In genomic region chr1:9589144-9589718, GRCh38 we compare ENCODE assay signal across 2 cellular contexts.
TF ChIP-seq lines count a peak whose summit lies in the region.

No MANE protein-coding gene starts in this region.

TF ChIP-seq in SK-N-SH treated with all-trans-retinoic acid at 6 μM for 48 hours, 23 proteins besides CTCF, POLR2A, EP300 and RAD21 (continued from another document):
- TF ChIP-seq PATZ1 (CRISPR knock-in tag; IDR thresholded peaks at IDR 0.05; ENCODE audit: borderline replicate concordance) (no peak), ZC3H10 (CRISPR knock-in tag; IDR thresholded peaks at IDR 0.05) (no peak), POU6F1 (CRISPR knock-in tag; IDR thresholded peaks at IDR 0.05; ENCODE audit: borderline replicate concordance, low read depth) (no peak), ISL1 (CRISPR knock-in tag; IDR thresholded peaks at IDR 0.05) (no peak), BACH2 (CRISPR knock-in tag; IDR thresholded peaks at IDR 0.05; ENCODE audit: borderline replicate concordance) (no peak), ZNF565 (CRISPR knock-in tag; conservative IDR thresholded peaks at IDR 0.05; ENCODE audit: low read depth) (no peak), TCF4 (CRISPR knock-in tag; IDR thresholded peaks at IDR 0.05; ENCODE audit: borderline replicate concordance) (no peak), CREB5 (CRISPR knock-in tag; IDR thresholded peaks at IDR 0.05; ENCODE audit: low read depth) (no peak), TSHZ2 (CRISPR knock-in tag; IDR thresholded peaks at IDR 0.05) (no peak), CSDC2 (CRISPR knock-in tag; IDR thresholded peaks at IDR 0.05) (no peak), CSRNP3 (CRISPR knock-in tag; IDR thresholded peaks at IDR 0.05) (no peak)

TF ChIP-seq in K562, 482 proteins besides CTCF, POLR2A, EP300 and RAD21 (continued from another document and continues in another):
- TF ChIP-seq ELK1 (CRISPR knock-in tag; IDR thresholded peaks at IDR 0.05): no peak
- TF ChIP-seq HIVEP1 (CRISPR knock-in tag; IDR thresholded peaks at IDR 0.05): no peak
- no peak for TF ChIP-seq TAF9B (IDR thresholded peaks at IDR 0.05; ENCODE audit: partially characterized antibody)
- no peak for TF ChIP-seq THAP7 (CRISPR knock-in tag; IDR thresholded peaks at IDR 0.05)
- TF ChIP-seq HINFP (tag; conservative IDR thresholded peaks at IDR 0.05; ENCODE audit: low read depth): no peak
- TF ChIP-seq JUND (IDR thresholded peaks at IDR 0.05; ENCODE audit: borderline replicate concordance, low read depth, low read length): no peak
- TF ChIP-seq JUND (tag; IDR thresholded peaks at IDR 0.05; ENCODE audit: borderline replicate concordance, low read depth, low read length): no peak
- no peak for TF ChIP-seq HNRNPH1 (optimal IDR thresholded peaks at IDR 0.05; ENCODE audit: low read depth, low read length)
- TF ChIP-seq ZBTB12 (CRISPR knock-in tag; IDR thresholded peaks at IDR 0.05): no peak
- TF ChIP-seq REST (CRISPR knock-in tag; IDR thresholded peaks at IDR 0.05; ENCODE audit: low read depth): no peak
- TF ChIP-seq RBM25 (IDR thresholded peaks at IDR 0.05; ENCODE audit: low read depth, low read length, severe bottlenecking): no peak
- peak; percentile 72 for TF ChIP-seq RBFOX2 (IDR thresholded peaks at IDR 0.05; ENCODE audit: low read depth, low read length)
- no peak for TF ChIP-seq ZNF449 (CRISPR knock-in tag; IDR thresholded peaks at IDR 0.05)
- peak; percentile 9; the same call in 1 of the 2 replicates for TF ChIP-seq ARID4B (CRISPR knock-in tag; IDR thresholded peaks at IDR 0.05)
- peak in 1 of 2 experiments; percentile 22; a peak in 1 of 4 replicates for TF ChIP-seq UBTF (IDR thresholded peaks at IDR 0.05; ENCODE audit: borderline replicate concordance in 1 of 2, low read depth in 2 of 2, low read length in 2 of 2)
- TF ChIP-seq GMEB1 (CRISPR knock-in tag; IDR thresholded peaks at IDR 0.05): no peak
- 0 out of 2 replicates have a peak, but pooled peaks have one; percentile 18 for TF ChIP-seq STAG1 (CRISPR knock-in tag; IDR thresholded peaks at IDR 0.05; ENCODE audit: borderline replicate concordance)
- TF ChIP-seq PATZ1 (CRISPR knock-in tag; IDR thresholded peaks at IDR 0.05; ENCODE audit: borderline replicate concordance): no peak
- no peak for TF ChIP-seq MCM3 (IDR thresholded peaks at IDR 0.05)
- TF ChIP-seq NR2C2 (CRISPR knock-in tag; IDR thresholded peaks at IDR 0.05): no peak
- peak; percentile 31; the same call in 1 of the 2 replicates for TF ChIP-seq NR2C2 (tag; IDR thresholded peaks at IDR 0.05)
- TF ChIP-seq DLX4 (CRISPR knock-in tag; IDR thresholded peaks at IDR 0.05): no peak
- TF ChIP-seq ZNF696 (CRISPR knock-in tag; conservative IDR thresholded peaks at IDR 0.05): no peak
- no peak for TF ChIP-seq CXXC5 (CRISPR knock-in tag; IDR thresholded peaks at IDR 0.05)
- peak; percentile 63 for TF ChIP-seq RBBP5 (IDR thresholded peaks at IDR 0.05; ENCODE audit: borderline replicate concordance, insufficient read depth, low read length, poor library complexity, severe bottlenecking)
